In the genomic region with DNA sequence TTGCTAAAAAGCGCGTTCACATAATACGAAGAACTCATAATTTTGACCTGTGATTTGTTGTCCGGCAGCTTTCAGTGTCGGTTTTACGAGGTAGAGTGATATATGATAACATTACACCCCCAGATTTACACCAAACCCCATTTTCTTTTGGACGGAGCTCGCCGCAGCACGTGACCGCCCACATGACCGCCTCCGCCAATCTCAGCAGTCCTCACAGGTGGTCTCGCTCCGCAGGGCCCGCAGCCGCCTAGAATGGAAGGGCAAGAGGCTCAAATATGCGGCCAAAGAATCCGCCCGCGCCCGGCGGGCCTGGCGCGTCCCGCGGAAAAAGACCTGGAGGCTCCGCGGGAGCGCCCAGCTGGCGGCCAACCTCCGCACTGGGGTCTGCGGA, we compare ENCODE assay signal across 7 cellular contexts. TPM values are rescaled to one million over a fixed set of nuclear protein-coding genes. Genes with fewer than 3 reads are reported as not detected.
A peak's percentile ranks its signal among the peaks of the same experiment; 100 is the strongest.
DNase-seq lines count a peak whose midpoint lies in the region; ATAC-seq, FAIRE-seq and TF ChIP-seq lines count a peak whose summit lies in the region.

Gene HOXA7, minus strand, starts transcription at position 168 of the 391 bp plus-strand sequence. Its CDS starts 130 bp downstream, at position 38.

- no peak within 1 kb of the TSS for H2AFZ ChIP-seq in K562 (ENCODE audit: low read depth, low read length)

- H3K4me2 ChIP-seq in K562 (ENCODE audit: insufficient read depth, low read length), result no peak within 1 kb of the TSS

- peak within 1 kb of the TSS; percentile 87 for H3K4me3 Mint-ChIP-seq in mesothelial cell of epicardium

- ATAC-seq in K562, result no peak

- intact Hi-C loops in K562 (cut with micrococcal nuclease), result no loop called here

- no TSS peak for BruUV-seq in K562 (replicated peaks; lab: Mats Ljungman, UMichigan)

- H3K36me3 Mint-ChIP-seq in mesothelial cell of epicardium, result peaks cover 13% of the 10 kb centered on the region

- TF ChIP-seq EP300 in K562 (IDR thresholded peaks at IDR 0.05; ENCODE audit: low read length), result no peak

- H3K9me3 Mint-ChIP-seq in mesothelial cell of epicardium, result no peaks in the 10 kb centered on the region

- 25% methylated on average over 17 of the region's 33 CpGs for WGBS in K562 (ENCODE audit: insufficient coverage, low coverage, missing lambda C conversion rate)

- H3K4me1 Mint-ChIP-seq in mesothelial cell of epicardium, result peaks cover 60% of the 10 kb centered on the region

- no peaks in the 10 kb centered on the region for H3K9me3 ChIP-seq in K562 (replicated peaks; ENCODE audit: control insufficient read depth, insufficient read depth, low read depth, low read length)

- POLR2A ChIA-PET in K562 (lab: Yijun Ruan, JAX), result interaction anchor here (0.6 kb wide), 1 partner anchor 509 kb away, joined by 4 read pairs; no protein-coding TSS in a partner anchor

- CTCF ChIA-PET in K562 (lab: Yijun Ruan, JAX; ENCODE audit: low intra/inter-chr PET ratio), result interaction anchor here (0.6 kb wide), 1 partner anchor 462 kb away, joined by 3 read pairs; no protein-coding TSS in a partner anchor

- DNase-seq in GM03348 (ENCODE audit: low spot score) (peak; percentile 85), NCI-H1436 (lab: John Stamatoyannopoulos, UW) (peak; percentile 70), K562 (ENCODE audit: extremely low read depth in 1 of 4, low spot score in 3 of 4) (no peak), mesothelial cell of epicardium (ENCODE audit: low spot score in 2 of 2, unreplicated experiment in 2 of 2) (peak in 1 of 2 experiments; percentile 85), GM13976 (ENCODE audit: low spot score) (no peak), NCI-H1105 treated with DMSO at 0.1 percent for 48 hours (lab: John Stamatoyannopoulos, UW) (no peak), caudate nucleus (lab: John Stamatoyannopoulos, UW) (no peak)

- TF ChIP-seq POLR2A in K562 (conservative IDR thresholded peaks at IDR 0.05), result no peak

- H3K36me3 ChIP-seq in K562 (ENCODE audit: control insufficient read depth, insufficient read depth, low read length), result no peaks in the 10 kb centered on the region

- no peaks in the 10 kb centered on the region for H4K20me1 ChIP-seq in K562 (replicated peaks; ENCODE audit: control insufficient read depth, insufficient read depth, low read length)

- no peak within 1 kb of the TSS for H3K4me3 ChIP-seq in K562

- no peaks in the 10 kb centered on the region for H3K9me1 ChIP-seq in K562 (ENCODE audit: control insufficient read depth, insufficient read depth, low read length)

- H3K27me3 ChIP-seq in K562 (ENCODE audit: control insufficient read depth in 2 of 2, insufficient read depth in 2 of 2, low read length in 2 of 2), result peaks cover 21 to 84% of the 10 kb centered on the region in 2 experiments; a peak in 4 of 5 replicates

- peaks cover 81% of the 10 kb centered on the region for H3K27me3 Mint-ChIP-seq in mesothelial cell of epicardium (ENCODE audit: low read depth)

- H3K27ac ChIP-seq in K562 (ENCODE audit: extremely low read depth, low read depth, low read length) (no peak within 1 kb of the TSS), caudate nucleus (ENCODE audit: low read depth, low read length) (no peak within 1 kb of the TSS)

- no peak for TF ChIP-seq RAD21 in K562 (CRISPR knock-in tag; conservative IDR thresholded peaks at IDR 0.05 in 1 of 2, IDR thresholded peaks at IDR 0.05 in 1 of 2)

- in situ Hi-C loops in K562 (cut with MboI) (loop anchor here (25.0 kb wide), 3 partner anchors 644 to 1269 kb away; no protein-coding TSS in a partner anchor), GM13976 (cut with MboI; ENCODE audit: low sequenced_read_pairs, unreplicated experiment) (loop anchor here (5.0 to 25.0 kb wide), 4 partner anchors 302 to 782 kb away; no protein-coding TSS in a partner anchor)

- TF ChIP-seq CTCF in K562 (IDR thresholded peaks at IDR 0.05 in 2 of 3, conservative IDR thresholded peaks at IDR 0.05 in 1 of 3; ENCODE audit: insufficient read depth in 2 of 3, low read depth in 1 of 3, low read length in 3 of 3) (no peak), mesothelial cell of epicardium (IDR thresholded peaks at IDR 0.05; ENCODE audit: unreplicated experiment) (no peak), GM13976 (IDR thresholded peaks at IDR 0.05; ENCODE audit: borderline replicate concordance, control extremely low read depth, extremely low read depth, insufficient read depth, missing control alignments) (no peak)

- H3K79me2 ChIP-seq in K562 (ENCODE audit: control insufficient read depth, insufficient read depth, low read length), result no peaks in the 10 kb centered on the region

- peaks cover 0 to 16% of the 10 kb centered on the region in 2 experiments; a peak in 2 of 5 replicates for H3K4me1 ChIP-seq in K562 (replicated peaks in 1 of 2; ENCODE audit: control insufficient read depth in 2 of 2, insufficient read depth in 2 of 2, low read length in 2 of 2)

- H3K27ac Mint-ChIP-seq in mesothelial cell of epicardium, result peak within 1 kb of the TSS; percentile 96

- H3K9ac ChIP-seq in K562 (ENCODE audit: insufficient read depth in 1 of 2, low read depth in 2 of 2, low read length in 2 of 2), result no peak within 1 kb of the TSS

- FAIRE-seq in K562 (lab: Jason Lieb, UNC), result no peak

TF ChIP-seq in K562, 482 proteins besides CTCF, POLR2A, EP300 and RAD21:
- TF ChIP-seq WHSC1 (IDR thresholded peaks at IDR 0.05; ENCODE audit: low read length), result no peak
- TF ChIP-seq, protein P1, sequence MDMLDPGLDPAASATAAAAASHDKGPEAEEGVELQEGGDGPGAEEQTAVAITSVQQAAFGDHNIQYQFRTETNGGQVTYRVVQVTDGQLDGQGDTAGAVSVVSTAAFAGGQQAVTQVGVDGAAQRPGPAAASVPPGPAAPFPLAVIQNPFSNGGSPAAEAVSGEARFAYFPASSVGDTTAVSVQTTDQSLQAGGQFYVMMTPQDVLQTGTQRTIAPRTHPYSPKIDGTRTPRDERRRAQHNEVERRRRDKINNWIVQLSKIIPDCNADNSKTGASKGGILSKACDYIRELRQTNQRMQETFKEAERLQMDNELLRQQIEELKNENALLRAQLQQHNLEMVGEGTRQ (CRISPR knock-in tag; IDR thresholded peaks at IDR 0.05), result peak; percentile 6; the same call in 1 of the 2 replicates

RNA-seq across cellular contexts. Expression of gene HOXA7, which starts in this region (rescaled TPM):
- total RNA-seq in K562 (2011; cell fraction: chromatin; rRNA removed; ENCODE audit: low replicate concordance), result not detected in 2 replicates
- not detected in 2 replicates for total RNA-seq in K562 (2011; cell fraction: nucleolus; rRNA removed)
- total RNA-seq in K562 (2011; cell fraction: nucleoplasm; rRNA removed), result not detected in 2 replicates
- total RNA-seq in K562 (2014; rRNA removed) (not detected in 2 replicates), K562 (2014; rRNA removed; fragmentation: Illumina TruSeq; extraction: Trizol) (not detected in 2 replicates), K562 (2015; rRNA removed; fragmentation: Illumina TruSeq; extraction: Trizol) (not detected in 2 replicates), K562 (2021) (not detected in 2 replicates), mesothelial cell of epicardium (17.4 to 18.9 TPM (median 17.9 TPM) in 3 replicates)
- polyA plus RNA-seq in K562 (2011; rRNA removed) (not detected in 2 replicates), K562 (2014; fragmentation: Illumina TruSeq; extraction: Trizol) (not detected in 2 replicates), K562 (2014; fragmentation: Nextera tagmentation; extraction: Ambion mirVana) (not detected), K562 (2014; rRNA removed) (not detected in 2 replicates)
- polyA plus RNA-seq in K562 (2011; cell fraction: cytosol; rRNA removed), result not detected in 2 replicates
- polyA plus RNA-seq in K562 (2011; cell fraction: nucleus; rRNA removed), result not detected in 2 replicates
- polyA plus RNA-seq in K562 (2012), result not detected in 2 replicates
- polyA minus RNA-seq in K562 (2011; rRNA and poly(A)+ RNA removed), result not detected in 2 replicates
- polyA minus RNA-seq in K562 (2011; cell fraction: cytosol; rRNA and poly(A)+ RNA removed), result not detected in 2 replicates
- not detected in 2 replicates for polyA minus RNA-seq in K562 (2011; cell fraction: nucleus; rRNA and poly(A)+ RNA removed)

Comparison
In these comparisons a context has a peak if more than half of its experiments do, and no peak if none do; other contexts are left out.
1. RNA of gene HOXA7 (total RNA-seq): 17.4 to 18.9 TPM in mesothelial cell of epicardium; not detected in K562; every median in the first group is over 10 times any median in the second.
2. DNase-seq: peak in GM03348 (single experiment) and NCI-H1436 (single experiment); none in K562 (0 of 4), GM13976 (single experiment), NCI-H1105 treated with DMSO at 0.1 percent for 48 hours (single experiment) and caudate nucleus (0 of 61).